In the genomic region with DNA sequence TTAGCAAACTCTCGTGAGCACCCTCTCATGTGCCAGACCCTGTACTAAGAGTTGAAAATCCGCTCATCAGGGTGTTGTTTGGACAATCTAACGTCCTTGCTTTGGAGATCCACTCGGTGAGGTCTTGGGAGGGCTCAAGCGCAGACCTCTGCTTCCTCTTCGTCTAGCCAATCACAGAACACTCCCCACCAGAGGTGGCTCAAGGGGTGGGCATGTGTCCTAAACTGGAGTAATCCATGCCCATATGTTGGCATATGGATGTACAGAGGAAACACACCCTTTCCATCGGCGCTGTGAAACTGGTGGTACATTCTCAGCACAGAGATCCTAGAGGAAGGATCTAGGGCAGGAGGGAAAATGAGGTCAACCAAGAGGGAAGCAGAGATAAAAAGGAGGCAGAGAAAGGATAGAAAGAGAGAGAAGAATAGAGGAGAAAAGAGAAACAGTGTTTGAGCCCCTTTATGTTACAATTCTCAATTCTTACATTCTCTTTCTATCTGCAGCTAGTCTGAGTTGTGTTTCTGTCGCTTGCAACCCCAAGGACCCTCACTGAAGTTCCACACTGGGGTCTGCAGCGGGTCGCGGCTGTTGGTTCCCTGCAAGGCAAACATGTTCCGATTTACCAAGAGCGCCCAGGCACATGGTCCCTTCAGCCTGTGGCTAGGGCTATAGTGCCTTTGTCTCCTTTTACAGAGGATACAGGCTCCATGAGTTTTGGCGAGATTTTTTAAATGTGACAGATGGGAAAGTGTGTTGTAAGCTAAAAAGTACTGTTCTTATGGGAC, we compare ENCODE assay signal across 27 cellular contexts. TPM values are rescaled to one million over a fixed set of nuclear protein-coding genes. Genes with fewer than 3 reads are reported as not detected.
"Had no signal": no experiment of that assay in that cellular context is flagged by ENCODE, and none has a peak within 500 bp of the region (broad histone marks: within the 10 kb centered on the region; RNA-seq: fewer than 3 reads in every experiment).

No MANE protein-coding gene starts in this region.

- H3K27me3 ChIP-seq: brain microvascular endothelial cell, cardiac muscle cell had no signal

- H3K27ac ChIP-seq: brain microvascular endothelial cell, cardiac muscle cell had no signal

- H3K4me3 ChIP-seq: cardiac muscle cell had no signal

- H3K36me3 ChIP-seq: brain microvascular endothelial cell, cardiac muscle cell had no signal

- FAIRE-seq: RCC 7860, TTC549 had no signal

- DNase-seq: activated B cell treated with CpG ODN at 0.5 μM for 24 hours; activated CD4-positive, alpha-beta T cell treated with anti-CD3 and anti-CD28 coated beads for 1 hour; activated CD4-positive, alpha-beta T cell treated with anti-CD3 and anti-CD28 coated beads, Interleukin-2, amount 10 ng/mL, durations not matched to agents 24 days and 14 days; activated CD4-positive, alpha-beta T cell treated with anti-CD3 and anti-CD28 coated beads, Interleukin-2, amount 50 U/mL, for 48 hours; activated CD8-positive, alpha-beta memory T cell treated with anti-CD3 and anti-CD28 coated beads, Interleukin-2, amount 10 ng/mL, durations not matched to agents 7 days and 5 days; activated gamma-delta T cell; activated naive CD4-positive, alpha-beta T cell treated with anti-CD3 and anti-CD28 coated beads for 36 hours; activated T-cell treated with anti-CD3 and anti-CD28 coated beads, Interleukin-2, amount 50 U/mL, for 24 hours; amygdala; brain microvascular endothelial cell; cerebellar nuclear complex; Kasumi-1; KBM-7; NCI-H1048; NCI-H1417; NCI-H2029 treated with DMSO at 0.1 percent for 48 hours; NCI-H345; NCI-H510A; SHP77 treated with DMSO at 0.1 percent for 48 hours; T-cell; T-helper 2 cell; T1000 had no signal

- ATAC-seq: activated CD8-positive, alpha-beta memory T cell treated with anti-CD3 and anti-CD28 coated beads, Interleukin-2, amount 10 ng/mL, durations not matched to agents 7 days and 5 days; T-cell had no signal

RNA-seq across cellular contexts. Expression of a gene that starts 40.5 kb away (rescaled TPM):
- total RNA-seq: activated B cell treated with CpG ODN at 0.5 μM for 24 hours; activated CD4-positive, alpha-beta T cell treated with anti-CD3 and anti-CD28 coated beads, Interleukin-2, amount 10 ng/mL, durations not matched to agents 24 days and 14 days; activated CD8-positive, alpha-beta memory T cell treated with anti-CD3 and anti-CD28 coated beads, Interleukin-2, amount 10 ng/mL, durations not matched to agents 7 days and 5 days; activated naive CD4-positive, alpha-beta T cell treated with anti-CD3 and anti-CD28 coated beads for 36 hours; activated T-helper 1 cell treated with anti-CD3 and anti-CD28 coated beads, Interleukin-12 subunit alpha, Interleukin-12 subunit beta, Interleukin-2, Interleukin-4 antibody, amounts not matched to agents 30 ng/mL and 10 ng/mL and 1 ng/mL, durations not matched to agents 14 hours and 24 hours and 36 hours had no signal

RNA-seq across cellular contexts. Expression of a gene that starts 58.7 kb away (rescaled TPM):
- total RNA-seq: activated B cell treated with CpG ODN at 0.5 μM for 24 hours; activated CD4-positive, alpha-beta T cell treated with anti-CD3 and anti-CD28 coated beads, Interleukin-2, amount 10 ng/mL, durations not matched to agents 24 days and 14 days; activated CD8-positive, alpha-beta memory T cell treated with anti-CD3 and anti-CD28 coated beads, Interleukin-2, amount 10 ng/mL, durations not matched to agents 7 days and 5 days; activated naive CD4-positive, alpha-beta T cell treated with anti-CD3 and anti-CD28 coated beads for 36 hours; activated T-helper 1 cell treated with anti-CD3 and anti-CD28 coated beads, Interleukin-12 subunit alpha, Interleukin-12 subunit beta, Interleukin-2, Interleukin-4 antibody, amounts not matched to agents 30 ng/mL and 10 ng/mL and 1 ng/mL, durations not matched to agents 14 hours and 24 hours and 36 hours; cardiac muscle cell; SK-MEL-5 had no signal
- polyA plus RNA-seq: cardiac muscle cell had no signal
